ENCODE assay signal across 22 cellular contexts in the genomic region with DNA sequence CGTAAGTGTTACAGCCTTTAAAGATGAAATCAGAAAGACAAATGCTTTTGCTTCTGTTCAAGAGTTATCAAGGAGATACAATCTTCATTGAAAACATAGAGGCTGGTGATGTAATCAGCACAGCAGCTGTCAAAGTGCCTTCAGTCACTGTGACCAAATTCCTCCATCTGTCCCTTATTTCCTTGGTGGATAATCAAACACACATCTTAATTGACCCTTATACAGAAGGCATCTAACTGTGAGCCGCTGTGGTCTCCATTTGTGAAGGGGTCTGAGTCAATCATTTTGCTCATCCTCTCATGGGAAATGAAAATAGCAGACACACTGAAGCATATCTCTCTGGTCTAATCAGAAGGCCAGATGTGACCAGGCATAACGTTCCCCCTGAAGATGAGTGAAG.
DNase-seq lines count a peak whose midpoint lies in the region; ATAC-seq and TF ChIP-seq lines count a peak whose summit lies in the region.
"Had no signal": no experiment of that assay in that cellular context is flagged by ENCODE, and none has a peak within 500 bp of the region (broad histone marks: within the 10 kb centered on the region; RNA-seq: fewer than 3 reads in every experiment).

No MANE protein-coding gene starts in this region.

- H3K4me3 ChIP-seq in BLaER1 (no peak overlapping the region), WERI-Rb-1 (ENCODE audit: low read depth, low read length) (no peak overlapping the region), GM23248 (no peak overlapping the region)

- no peaks in the 10 kb centered on the region for H3F3A ChIP-seq in GM23248 (ENCODE audit: insufficient read depth)

- H3K4me2 ChIP-seq in BLaER1 (peak overlapping the region; percentile 39), GM23248 (ENCODE audit: unreplicated experiment) (no peak overlapping the region)

- no peaks in the 10 kb centered on the region for H3K36me3 ChIP-seq in BLaER1
- no peaks in the 10 kb centered on the region for H3K36me3 ChIP-seq in WERI-Rb-1
- no peaks in the 10 kb centered on the region for H3K36me3 ChIP-seq in GM23248 (ENCODE audit: low read depth)

- H3K9me2 ChIP-seq in GM23248 (ENCODE audit: insufficient read depth), result no peaks in the 10 kb centered on the region

- H3K9me3 ChIP-seq in BLaER1 (peaks cover 12% of the 10 kb centered on the region), WERI-Rb-1 (ENCODE audit: severe bottlenecking) (peaks cover 3% of the 10 kb centered on the region), GM23248 (ENCODE audit: low read depth) (no peaks in the 10 kb centered on the region)

- H3K4me1 ChIP-seq in BLaER1 (peaks cover 12% of the 10 kb centered on the region), GM23248 (ENCODE audit: insufficient read depth) (no peaks in the 10 kb centered on the region)

- in situ Hi-C loops in GM23248 (cut with MboI), result no loop called here

- H4K20me1 ChIP-seq in BLaER1, result no peaks in the 10 kb centered on the region
- no peaks in the 10 kb centered on the region for H4K20me1 ChIP-seq in GM23248 (ENCODE audit: insufficient read depth)

- H3K27ac ChIP-seq in BLaER1, result no peak overlapping the region
- peak overlapping the region; percentile 13; the same call in 1 of the 2 replicates for H3K27ac ChIP-seq in WERI-Rb-1
- H3K27ac ChIP-seq in GM23248, result no peak overlapping the region

- no peak overlapping the region for H2AFZ ChIP-seq in GM23248

- no peak for ATAC-seq in HG03442 (IDR thresholded peaks at IDR 0.05; ENCODE audit: unreplicated experiment)
- no peak for ATAC-seq in HG03565 (IDR thresholded peaks at IDR 0.05; ENCODE audit: unreplicated experiment)
- ATAC-seq: PC-3 had no signal

- TF ChIP-seq CTCF in WERI-Rb-1 (IDR thresholded peaks at IDR 0.05; ENCODE audit: low read depth, low read length), result no peak

- H3K9ac ChIP-seq in BLaER1 (no peak overlapping the region), GM23248 (no peak overlapping the region)

- no peaks in the 10 kb centered on the region for H3K27me3 ChIP-seq in BLaER1
- H3K27me3 ChIP-seq in WERI-Rb-1 (ENCODE audit: insufficient read depth, low read depth, severe bottlenecking), result no peaks in the 10 kb centered on the region
- H3K27me3 ChIP-seq in GM23248 (replicated peaks; ENCODE audit: insufficient read depth), result no peaks in the 10 kb centered on the region

- DNase-seq in NCI-H1694 treated with DMSO at 0.1 percent for 48 hours (lab: John Stamatoyannopoulos, UW), result peak; percentile 45
- peak; percentile 78 for DNase-seq in NCI-H82 (lab: John Stamatoyannopoulos, UW)
- no peak for DNase-seq in WERI-Rb-1
- DNase-seq in stimulated activated CD4-positive, alpha-beta T cell treated with anti-CD3 and anti-CD28 coated beads, Interleukin-2, amount 100 ng/mL, for 48 hours, result no peak
- no peak for DNase-seq in GM23248
- DNase-seq: 8988T; ACHN; CD4-positive, alpha-beta T cell; GOT3; HCEC 1CT; NCI-H1092; NCI-H1417 treated with DMSO at 0.1 percent for 48 hours; NCI-H1930; NCI-H2107; NCI-H446 treated with DMSO at 0.1 percent for 48 hours; NCI-H748 treated with DMSO at 0.1 percent for 48 hours; NK-92 treated with Interleukin-12 subunit alpha and Interleukin-12 subunit beta, amount 100 ng/mL, for 24 hours; PC-3; T-helper 1 cell had no signal

- 6 to 7% methylated on average over 3 of the region's 3 CpGs for WGBS in GM23248 (ENCODE audit: low coverage in 1 of 2, low lambda C conversion rate in 2 of 2, missing lambda C conversion rate in 2 of 2), 2 experiments

- no peaks in the 10 kb centered on the region for H3K79me2 ChIP-seq in GM23248 (ENCODE audit: insufficient read depth)

Comparison
In these comparisons a context has a peak if more than half of its experiments do, and no peak if none do; other contexts are left out.
1. DNase-seq: peak in NCI-H1694 treated with DMSO at 0.1 percent for 48 hours (single experiment) and NCI-H82 (single experiment); none in WERI-Rb-1 (single experiment), stimulated activated CD4-positive, alpha-beta T cell treated with anti-CD3 and anti-CD28 coated beads, Interleukin-2, amount 100 ng/mL, for 48 hours (0 of 2) and GM23248 (single experiment).